1 cellular context compared by ENCODE assay signal in genomic region chr1:23118957-23119792, GRCh38.
TF ChIP-seq lines count a peak whose summit lies in the region.

No MANE protein-coding gene starts in this region.

TF ChIP-seq in GM12878, 131 proteins besides CTCF, POLR2A, EP300 and RAD21:
- TF ChIP-seq, protein P1, sequence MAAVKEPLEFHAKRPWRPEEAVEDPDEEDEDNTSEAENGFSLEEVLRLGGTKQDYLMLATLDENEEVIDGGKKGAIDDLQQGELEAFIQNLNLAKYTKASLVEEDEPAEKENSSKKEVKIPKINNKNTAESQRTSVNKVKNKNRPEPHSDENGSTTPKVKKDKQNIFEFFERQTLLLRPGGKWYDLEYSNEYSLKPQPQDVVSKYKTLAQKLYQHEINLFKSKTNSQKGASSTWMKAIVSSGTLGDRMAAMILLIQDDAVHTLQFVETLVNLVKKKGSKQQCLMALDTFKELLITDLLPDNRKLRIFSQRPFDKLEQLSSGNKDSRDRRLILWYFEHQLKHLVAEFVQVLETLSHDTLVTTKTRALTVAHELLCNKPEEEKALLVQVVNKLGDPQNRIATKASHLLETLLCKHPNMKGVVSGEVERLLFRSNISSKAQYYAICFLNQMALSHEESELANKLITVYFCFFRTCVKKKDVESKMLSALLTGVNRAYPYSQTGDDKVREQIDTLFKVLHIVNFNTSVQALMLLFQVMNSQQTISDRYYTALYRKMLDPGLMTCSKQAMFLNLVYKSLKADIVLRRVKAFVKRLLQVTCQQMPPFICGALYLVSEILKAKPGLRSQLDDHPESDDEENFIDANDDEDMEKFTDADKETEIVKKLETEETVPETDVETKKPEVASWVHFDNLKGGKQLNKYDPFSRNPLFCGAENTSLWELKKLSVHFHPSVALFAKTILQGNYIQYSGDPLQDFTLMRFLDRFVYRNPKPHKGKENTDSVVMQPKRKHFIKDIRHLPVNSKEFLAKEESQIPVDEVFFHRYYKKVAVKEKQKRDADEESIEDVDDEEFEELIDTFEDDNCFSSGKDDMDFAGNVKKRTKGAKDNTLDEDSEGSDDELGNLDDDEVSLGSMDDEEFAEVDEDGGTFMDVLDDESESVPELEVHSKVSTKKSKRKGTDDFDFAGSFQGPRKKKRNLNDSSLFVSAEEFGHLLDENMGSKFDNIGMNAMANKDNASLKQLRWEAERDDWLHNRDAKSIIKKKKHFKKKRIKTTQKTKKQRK (IDR thresholded peaks at IDR 0.05; ENCODE audit: low read depth, low read length) = no peak
- TF ChIP-seq, protein P2, sequence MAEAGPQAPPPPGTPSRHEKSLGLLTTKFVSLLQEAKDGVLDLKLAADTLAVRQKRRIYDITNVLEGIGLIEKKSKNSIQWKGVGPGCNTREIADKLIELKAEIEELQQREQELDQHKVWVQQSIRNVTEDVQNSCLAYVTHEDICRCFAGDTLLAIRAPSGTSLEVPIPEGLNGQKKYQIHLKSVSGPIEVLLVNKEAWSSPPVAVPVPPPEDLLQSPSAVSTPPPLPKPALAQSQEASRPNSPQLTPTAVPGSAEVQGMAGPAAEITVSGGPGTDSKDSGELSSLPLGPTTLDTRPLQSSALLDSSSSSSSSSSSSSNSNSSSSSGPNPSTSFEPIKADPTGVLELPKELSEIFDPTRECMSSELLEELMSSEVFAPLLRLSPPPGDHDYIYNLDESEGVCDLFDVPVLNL (IDR thresholded peaks at IDR 0.05; ENCODE audit: low read depth, low read length) = no peak
- TF ChIP-seq ZNF384 (IDR thresholded peaks at IDR 0.05; ENCODE audit: borderline replicate concordance, low read depth, low read length) = no peak
- TF ChIP-seq, protein P3, sequence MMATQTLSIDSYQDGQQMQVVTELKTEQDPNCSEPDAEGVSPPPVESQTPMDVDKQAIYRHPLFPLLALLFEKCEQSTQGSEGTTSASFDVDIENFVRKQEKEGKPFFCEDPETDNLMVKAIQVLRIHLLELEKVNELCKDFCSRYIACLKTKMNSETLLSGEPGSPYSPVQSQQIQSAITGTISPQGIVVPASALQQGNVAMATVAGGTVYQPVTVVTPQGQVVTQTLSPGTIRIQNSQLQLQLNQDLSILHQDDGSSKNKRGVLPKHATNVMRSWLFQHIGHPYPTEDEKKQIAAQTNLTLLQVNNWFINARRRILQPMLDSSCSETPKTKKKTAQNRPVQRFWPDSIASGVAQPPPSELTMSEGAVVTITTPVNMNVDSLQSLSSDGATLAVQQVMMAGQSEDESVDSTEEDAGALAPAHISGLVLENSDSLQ (IDR thresholded peaks at IDR 0.05) = no peak
- TF ChIP-seq PAX5 (IDR thresholded peaks at IDR 0.05; ENCODE audit: borderline replicate concordance, low read depth, low read length) = no peak
TF ChIP-seq in GM12878: peak in this region for 0.
